In genomic region chr2:197804049-197804757, GRCh38 we compare ENCODE assay signal across 8 cellular contexts. TPM values are rescaled to one million over a fixed set of nuclear protein-coding genes. Genes with fewer than 3 reads are reported as not detected.
DNase-seq lines count a peak whose midpoint lies in the region; ATAC-seq and TF ChIP-seq lines count a peak whose summit lies in the region.

Gene PLCL1 (plus strand): TSS chr2:197804593.

- CTCF ChIA-PET in activated CD4-positive, alpha-beta memory T cell treated with anti-CD3 and anti-CD28 coated beads, Interleukin-2, amount 10 ng/mL, durations not matched to agents 7 days and 5 days (lab: Charles Lee): interaction anchor here (0.6 to 1.4 kb wide), 9 partner anchors 9 to 493 kb away, joined by 3 to 8 read pairs (median 3); no protein-coding TSS in a partner anchor

- POLR2A ChIA-PET in activated CD4-positive, alpha-beta memory T cell treated with anti-CD3 and anti-CD28 coated beads, Interleukin-2, amount 10 ng/mL, durations not matched to agents 7 days and 5 days (lab: Charles Lee): interaction anchor here (1.4 kb wide), 1 partner anchor 324 kb away, joined by 6 read pairs; no protein-coding TSS in a partner anchor

- peak within 1 kb of the TSS; percentile 23 to 93 (median 87) for H3K27ac ChIP-seq in dorsolateral prefrontal cortex
- peak within 1 kb of the TSS in 1 of 3 donors; percentile 22 for H3K27ac ChIP-seq in right lobe of liver

- H3K36me3 ChIP-seq in BE2C (no peaks in the 10 kb centered on the region), right lobe of liver (no peaks in the 10 kb centered on the region)

- H3K27me3 Mint-ChIP-seq in activated CD4-positive, alpha-beta memory T cell treated with anti-CD3 and anti-CD28 coated beads, Interleukin-2, amount 10 ng/mL, durations not matched to agents 7 days and 5 days: peaks cover 33% of the 10 kb centered on the region

- H3K9me3 ChIP-seq in BE2C: no peaks in the 10 kb centered on the region
- H3K9me3 ChIP-seq in right lobe of liver: no peaks in the 10 kb centered on the region

- DNase-seq in BE2C: peak; percentile 95
- peak; percentile 95 for DNase-seq in NCI-H69 (lab: John Stamatoyannopoulos, UW)
- peak; percentile 91 for DNase-seq in activated CD4-positive, alpha-beta memory T cell treated with anti-CD3 and anti-CD28 coated beads, Interleukin-2, amount 10 ng/mL, durations not matched to agents 7 days and 5 days
- peak; percentile 78 to 98 (median 98) for DNase-seq in dorsolateral prefrontal cortex
- DNase-seq in right lobe of liver: peak; percentile 91 to 93 (median 91)
- peak; percentile 88 for DNase-seq in stimulated activated CD4-positive, alpha-beta T cell treated with anti-CD3 and anti-CD28 coated beads, Interleukin-4, amount 100 ng/mL, for 1 hour

- no peaks in the 10 kb centered on the region for H3K9me3 Mint-ChIP-seq in activated CD4-positive, alpha-beta memory T cell treated with anti-CD3 and anti-CD28 coated beads, Interleukin-2, amount 10 ng/mL, durations not matched to agents 7 days and 5 days

- peak; percentile 99 for ATAC-seq in GM19372 (IDR thresholded peaks at IDR 0.05; ENCODE audit: low read depth, unreplicated experiment)
- peak; percentile 99 for ATAC-seq in HG03469 (IDR thresholded peaks at IDR 0.05; ENCODE audit: unreplicated experiment)
- peak; percentile 94 to 98 (median 96) for ATAC-seq in right lobe of liver

- no peak for TF ChIP-seq CTCF in BE2C (IDR thresholded peaks at IDR 0.05; ENCODE audit: low read depth, low read length)
- peak in 35 of 56 donors; percentile 5 to 56 (median 30) for TF ChIP-seq CTCF in dorsolateral prefrontal cortex (IDR thresholded peaks at IDR 0.05 in 54 of 56, conservative IDR thresholded peaks at IDR 0.05 in 2 of 56; ENCODE audit: low read depth in 1 of 56, partially characterized antibody in 56 of 56)
- peak in 2 of 4 donors; percentile 23 to 24 for TF ChIP-seq CTCF in right lobe of liver (IDR thresholded peaks at IDR 0.05)

- WGBS in right lobe of liver (ENCODE audit: insufficient coverage, low coverage, low lambda C conversion rate, missing lambda C conversion rate): under 1% methylated on average over 40 of the region's 50 CpGs

- TF ChIP-seq POLR2A in right lobe of liver (IDR thresholded peaks at IDR 0.05): peak; percentile 60

- H3K4me1 ChIP-seq in BE2C (peaks cover 4% of the 10 kb centered on the region), right lobe of liver (peaks cover 0 to 11% (median 2%) of the 10 kb centered on the region in 4 donors)

- peaks cover 8% of the 10 kb centered on the region for H3K27me3 ChIP-seq in BE2C
- no peaks in the 10 kb centered on the region for H3K27me3 ChIP-seq in dorsolateral prefrontal cortex
- H3K27me3 ChIP-seq in right lobe of liver: no peaks in the 10 kb centered on the region

- no peaks in the 10 kb centered on the region for H3K36me3 Mint-ChIP-seq in activated CD4-positive, alpha-beta memory T cell treated with anti-CD3 and anti-CD28 coated beads, Interleukin-2, amount 10 ng/mL, durations not matched to agents 7 days and 5 days (ENCODE audit: low read depth)

- H3K4me3 ChIP-seq in BE2C (ENCODE audit: low read depth, low read length) (peak within 1 kb of the TSS; percentile 72), dorsolateral prefrontal cortex (peak within 1 kb of the TSS; percentile 66 to 98 (median 84)), right lobe of liver (peak within 1 kb of the TSS; percentile 49 to 58 (median 51))

- peak within 1 kb of the TSS; percentile 44 for H3K27ac Mint-ChIP-seq in activated CD4-positive, alpha-beta memory T cell treated with anti-CD3 and anti-CD28 coated beads, Interleukin-2, amount 10 ng/mL, durations not matched to agents 7 days and 5 days

- peak within 1 kb of the TSS; percentile 83 for H3K4me3 Mint-ChIP-seq in activated CD4-positive, alpha-beta memory T cell treated with anti-CD3 and anti-CD28 coated beads, Interleukin-2, amount 10 ng/mL, durations not matched to agents 7 days and 5 days

- intact Hi-C loops in dorsolateral prefrontal cortex (cut with DNase I) (loop anchor here (1.0 to 10.0 kb wide), 7 partner anchors 48 to 492 kb away; no protein-coding TSS in a partner anchor), right lobe of liver (cut with DNase I) (loop anchor here in 1 of 2 donors (5.0 kb wide), 1 partner anchor 323 kb away; no protein-coding TSS in a partner anchor)

- peaks cover 27% of the 10 kb centered on the region for H3K4me1 Mint-ChIP-seq in activated CD4-positive, alpha-beta memory T cell treated with anti-CD3 and anti-CD28 coated beads, Interleukin-2, amount 10 ng/mL, durations not matched to agents 7 days and 5 days

RNA-seq across cellular contexts. Expression of gene PLCL1, which starts in this region (rescaled TPM):
- polyA plus RNA-seq in BE2C (2012; ENCODE audit: insufficient read depth, insufficient read length, low read depth): 5.4 TPM
- total RNA-seq in activated CD4-positive, alpha-beta memory T cell treated with anti-CD3 and anti-CD28 coated beads, Interleukin-2, amount 10 ng/mL, durations not matched to agents 7 days and 5 days: 1 to 10 TPM; 1.2 to 1.6 TPM
- total RNA-seq in dorsolateral prefrontal cortex (100 to 1,000 TPM in 2 of 120 experiments, 10 to 100 TPM in 118; 25.2 to 120 (median 49.4) TPM), right lobe of liver (under 1 TPM; 0.12 to 0.37 (median 0.24) TPM)

Comparison
In these comparisons a context has a peak if more than half of its experiments do, and no peak if none do; other contexts are left out.
1. RNA of gene PLCL1 (total RNA-seq): 25.2 to 120 TPM in dorsolateral prefrontal cortex; 1.2 to 1.6 TPM in activated CD4-positive, alpha-beta memory T cell treated with anti-CD3 and anti-CD28 coated beads, Interleukin-2, amount 10 ng/mL, durations not matched to agents 7 days and 5 days and 0.12 to 0.37 TPM in right lobe of liver; every median in the first group is over 10 times any median in the second.
2. Peak in DNase-seq, ATAC-seq and H3K4me3 ChIP-seq in right lobe of liver; RNA of the gene not detected or under 1 TPM.
3. Peak in every context shown above with its lines, with median percentiles within 50 percentile points of each other: DNase-seq, H3K4me3 ChIP-seq and ATAC-seq.